In the genomic region with DNA sequence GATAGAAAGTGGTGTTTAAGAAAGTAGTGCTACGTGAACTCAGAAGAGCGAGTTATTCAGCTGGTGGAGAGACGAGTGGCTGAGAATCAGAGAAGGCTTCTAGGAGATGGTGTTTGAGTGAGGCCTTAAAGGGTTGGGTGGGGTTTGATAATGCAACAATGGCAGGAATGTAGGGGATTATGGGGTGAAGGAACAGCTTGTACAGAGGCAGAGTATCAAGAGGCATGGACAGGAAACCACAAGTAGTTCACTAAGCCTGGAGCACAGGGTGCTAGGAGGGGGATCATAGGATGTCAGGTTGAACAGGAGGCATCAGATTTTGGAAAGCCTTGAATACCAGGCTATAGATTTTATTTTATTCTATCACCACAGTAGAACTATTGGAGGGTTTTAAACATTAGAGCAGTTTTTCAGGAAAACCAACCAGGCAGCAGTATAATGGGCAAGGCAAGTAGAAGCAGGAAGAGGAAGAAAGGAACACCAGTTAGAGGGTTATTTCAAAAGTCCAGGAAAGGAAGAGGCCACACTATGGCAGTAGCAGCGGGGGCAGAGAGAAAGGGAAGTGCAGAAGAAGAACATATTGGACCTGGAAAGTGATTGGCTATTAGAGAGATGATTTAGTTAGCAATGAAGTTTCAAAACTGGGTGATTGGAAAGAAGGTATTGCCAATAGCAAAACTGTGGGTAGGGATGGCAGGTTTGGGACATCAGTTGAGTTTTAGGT, we compare ENCODE assay signal across 13 cellular contexts.
DNase-seq lines count a peak whose midpoint lies in the region; ATAC-seq and TF ChIP-seq lines count a peak whose summit lies in the region.
"Had no signal": no experiment of that assay in that cellular context is flagged by ENCODE, and none has a peak within 500 bp of the region (broad histone marks: within the 10 kb centered on the region; RNA-seq: fewer than 3 reads in every experiment).

No MANE protein-coding gene starts in this region.

- H2AK5ac ChIP-seq in mesenchymal stem cell (ENCODE audit: low read length, severe bottlenecking) = no peak overlapping the region

- no peaks in the 10 kb centered on the region for H3K9me3 Mint-ChIP-seq in activated T-helper 2 cell treated with anti-CD3 and anti-CD28 coated beads, Interferon-gamma antibody, Interleukin-2, Interleukin-4, amounts not matched to agents 10 μg/mL and 5 μg/mL and 100 μg/mL, durations not matched to agents 14 hours and 24 hours and 36 hours
- H3K9me3 Mint-ChIP-seq in progenitor cell of endocrine pancreas (ENCODE audit: low read depth) = peaks cover 16% of the 10 kb centered on the region

- H2BK15ac ChIP-seq in mesenchymal stem cell (ENCODE audit: low read depth, poor library complexity, severe bottlenecking) = no peak overlapping the region

- no peak overlapping the region for H3K4ac ChIP-seq in mesenchymal stem cell (ENCODE audit: low read depth in 1 of 2, low read length in 2 of 2)

- no peak overlapping the region for H3K14ac ChIP-seq in mesenchymal stem cell (ENCODE audit: low read length in 2 of 2)

- H3K18ac ChIP-seq in mesenchymal stem cell (ENCODE audit: low read depth in 1 of 2, low read length in 2 of 2) = no peak overlapping the region

- WGBS in mesenchymal stem cell = 92% methylated on average over 4 of the region's 4 CpGs
- 76 to 80% methylated on average over 4 of the region's 4 CpGs for WGBS in esophagus squamous epithelium, 2 donors

- peaks cover 66% of the 10 kb centered on the region for H3K4me1 ChIP-seq in BLaER1
- no peaks in the 10 kb centered on the region for H3K4me1 ChIP-seq in lower lobe of right lung
- no peaks in the 10 kb centered on the region for H3K4me1 ChIP-seq in mesenchymal stem cell (ENCODE audit: control insufficient read depth, insufficient read depth, low read depth, low read length)
- peaks cover 0 to 5% (median 0%) of the 10 kb centered on the region in 3 donors for H3K4me1 ChIP-seq in esophagus squamous epithelium

- no peak overlapping the region for H4K91ac ChIP-seq in mesenchymal stem cell (ENCODE audit: low read length)

- TF ChIP-seq CTCF in lower lobe of right lung (IDR thresholded peaks at IDR 0.05) (no peak), progenitor cell of endocrine pancreas (IDR thresholded peaks at IDR 0.05; ENCODE audit: unreplicated experiment) (no peak), esophagus squamous epithelium (IDR thresholded peaks at IDR 0.05) (no peak)

- H3K27me3 Mint-ChIP-seq in activated T-helper 2 cell treated with anti-CD3 and anti-CD28 coated beads, Interferon-gamma antibody, Interleukin-2, Interleukin-4, amounts not matched to agents 10 μg/mL and 5 μg/mL and 100 μg/mL, durations not matched to agents 14 hours and 24 hours and 36 hours (ENCODE audit: low read depth) = no peaks in the 10 kb centered on the region
- H3K27me3 Mint-ChIP-seq in progenitor cell of endocrine pancreas = no peaks in the 10 kb centered on the region

- peak; percentile 1 for DNase-seq in EL
- DNase-seq in activated T-helper 2 cell treated with anti-CD3 and anti-CD28 coated beads, Interferon-gamma antibody, Interleukin-2, Interleukin-4, amounts not matched to agents 10 μg/mL and 5 μg/mL and 100 μg/mL, durations not matched to agents 14 hours and 24 hours and 36 hours (ENCODE audit: low spot score) = no peak
- DNase-seq in lower lobe of right lung = no peak
- DNase-seq in progenitor cell of endocrine pancreas (ENCODE audit: low spot score, unreplicated experiment) = no peak
- DNase-seq in mesenchymal stem cell = no peak
- DNase-seq in esophagus squamous epithelium (lab: John Stamatoyannopoulos, UW) = no peak
- DNase-seq: activated CD4-positive, alpha-beta T cell treated with anti-CD3 and anti-CD28 coated beads, Interleukin-2, amount 50 U/mL, for 48 hours; H9; NCI-H1048 had no signal

- no peak overlapping the region for H3K4me3 ChIP-seq in BLaER1
- no peak overlapping the region for H3K4me3 ChIP-seq in lower lobe of right lung
- H3K4me3 ChIP-seq in mesenchymal stem cell (ENCODE audit: insufficient read depth in 1 of 2, low read depth in 1 of 2, low read length in 2 of 2) = no peak overlapping the region
- no peak overlapping the region for H3K4me3 ChIP-seq in esophagus squamous epithelium
- H3K4me3 ChIP-seq: coronary artery had no signal

- H3K79me1 ChIP-seq in mesenchymal stem cell (replicated peaks; ENCODE audit: low read length, poor library complexity, severe bottlenecking) = no peaks in the 10 kb centered on the region

- H3K27me3 ChIP-seq in BLaER1 (no peaks in the 10 kb centered on the region), lower lobe of right lung (ENCODE audit: low read depth) (no peaks in the 10 kb centered on the region), mesenchymal stem cell (ENCODE audit: control insufficient read depth in 1 of 2, insufficient read depth in 1 of 2, low read length in 2 of 2) (no peaks in the 10 kb centered on the region), esophagus squamous epithelium (no peaks in the 10 kb centered on the region)

- no peak overlapping the region for H2BK5ac ChIP-seq in mesenchymal stem cell (ENCODE audit: low read depth, low read length, poor library complexity, severe bottlenecking)

- intact Hi-C loops in activated T-helper 2 cell treated with anti-CD3 and anti-CD28 coated beads, Interferon-gamma antibody, Interleukin-2, Interleukin-4, amounts not matched to agents 10 μg/mL and 5 μg/mL and 100 μg/mL, durations not matched to agents 14 hours and 24 hours and 36 hours (cut with micrococcal nuclease) = no loop called here
- intact Hi-C loops in lower lobe of right lung (cut with DNase I) = no loop called here
- intact Hi-C loops in esophagus squamous epithelium (cut with DNase I) = loop anchor here (10.0 kb wide), 1 partner anchor 130 kb away; no protein-coding TSS in a partner anchor

- H3K27ac ChIP-seq in BLaER1 = no peak overlapping the region
- H3K27ac ChIP-seq in lower lobe of right lung = peak overlapping the region; percentile 3
- H3K27ac ChIP-seq in mesenchymal stem cell (ENCODE audit: low read length, poor library complexity, severe bottlenecking) = no peak overlapping the region
- no peak overlapping the region for H3K27ac ChIP-seq in esophagus squamous epithelium

- H3K4me3 Mint-ChIP-seq in activated T-helper 2 cell treated with anti-CD3 and anti-CD28 coated beads, Interferon-gamma antibody, Interleukin-2, Interleukin-4, amounts not matched to agents 10 μg/mL and 5 μg/mL and 100 μg/mL, durations not matched to agents 14 hours and 24 hours and 36 hours (ENCODE audit: low read depth) = no peak overlapping the region
- H3K4me3 Mint-ChIP-seq in progenitor cell of endocrine pancreas (ENCODE audit: low read depth) = no peak overlapping the region
- H3K4me3 Mint-ChIP-seq: H9 had no signal

- H3K36me3 Mint-ChIP-seq in activated T-helper 2 cell treated with anti-CD3 and anti-CD28 coated beads, Interferon-gamma antibody, Interleukin-2, Interleukin-4, amounts not matched to agents 10 μg/mL and 5 μg/mL and 100 μg/mL, durations not matched to agents 14 hours and 24 hours and 36 hours (ENCODE audit: low read depth) = peaks cover 50% of the 10 kb centered on the region
- H3K36me3 Mint-ChIP-seq in progenitor cell of endocrine pancreas (ENCODE audit: insufficient read depth) = no peaks in the 10 kb centered on the region

- peaks cover 4% of the 10 kb centered on the region for H3K4me1 Mint-ChIP-seq in activated T-helper 2 cell treated with anti-CD3 and anti-CD28 coated beads, Interferon-gamma antibody, Interleukin-2, Interleukin-4, amounts not matched to agents 10 μg/mL and 5 μg/mL and 100 μg/mL, durations not matched to agents 14 hours and 24 hours and 36 hours (ENCODE audit: low read depth)
- no peaks in the 10 kb centered on the region for H3K4me1 Mint-ChIP-seq in progenitor cell of endocrine pancreas (ENCODE audit: low read depth)

- no peaks in the 10 kb centered on the region for H3K9me3 ChIP-seq in BLaER1
- H3K9me3 ChIP-seq in lower lobe of right lung = no peaks in the 10 kb centered on the region
- no peaks in the 10 kb centered on the region for H3K9me3 ChIP-seq in mesenchymal stem cell (ENCODE audit: control insufficient read depth, low read length)
- no peaks in the 10 kb centered on the region for H3K9me3 ChIP-seq in esophagus squamous epithelium

- TF ChIP-seq POLR2A in esophagus squamous epithelium (IDR thresholded peaks at IDR 0.05) = no peak

- no peak overlapping the region for H2BK12ac ChIP-seq in mesenchymal stem cell (ENCODE audit: low read length in 2 of 2)

- H2AFZ ChIP-seq in mesenchymal stem cell (ENCODE audit: low read depth, low read length) = no peak overlapping the region

- H3K4me2 ChIP-seq in BLaER1 = peak overlapping the region; percentile 63
- H3K4me2 ChIP-seq in mesenchymal stem cell (ENCODE audit: low read length, poor library complexity, severe bottlenecking) = no peak overlapping the region

- peak overlapping the region; percentile 11 for H3K27ac Mint-ChIP-seq in activated T-helper 2 cell treated with anti-CD3 and anti-CD28 coated beads, Interferon-gamma antibody, Interleukin-2, Interleukin-4, amounts not matched to agents 10 μg/mL and 5 μg/mL and 100 μg/mL, durations not matched to agents 14 hours and 24 hours and 36 hours
- H3K27ac Mint-ChIP-seq in progenitor cell of endocrine pancreas = no peak overlapping the region

- H3K9ac ChIP-seq in BLaER1 = no peak overlapping the region
- H3K9ac ChIP-seq in mesenchymal stem cell (ENCODE audit: low read length) = no peak overlapping the region

- H4K8ac ChIP-seq in mesenchymal stem cell (ENCODE audit: low read length) = no peak overlapping the region

- H3K36me3 ChIP-seq in BLaER1 (peaks cover 13% of the 10 kb centered on the region), lower lobe of right lung (peaks cover 16% of the 10 kb centered on the region), mesenchymal stem cell (ENCODE audit: control insufficient read depth in 1 of 2, insufficient read depth in 2 of 2, low read depth in 1 of 2, low read length in 2 of 2) (peaks cover 0 to 41% of the 10 kb centered on the region in 2 experiments), esophagus squamous epithelium (peaks cover 0 to 3% (median 0%) of the 10 kb centered on the region in 3 donors)

- no peak overlapping the region for H3K23ac ChIP-seq in mesenchymal stem cell (ENCODE audit: low read length in 2 of 2)

- H2BK120ac ChIP-seq in mesenchymal stem cell (ENCODE audit: low read depth, low read length) = no peak overlapping the region

- ATAC-seq in lower lobe of right lung = peak; percentile 65 to 80
- no peak for ATAC-seq in HG03025 (IDR thresholded peaks at IDR 0.05; ENCODE audit: low FRiP score, unreplicated experiment)
- ATAC-seq: Panc1 had no signal

- no peaks in the 10 kb centered on the region for H4K20me1 ChIP-seq in BLaER1
